14 cellular contexts compared by ENCODE assay signal in the genomic region with DNA sequence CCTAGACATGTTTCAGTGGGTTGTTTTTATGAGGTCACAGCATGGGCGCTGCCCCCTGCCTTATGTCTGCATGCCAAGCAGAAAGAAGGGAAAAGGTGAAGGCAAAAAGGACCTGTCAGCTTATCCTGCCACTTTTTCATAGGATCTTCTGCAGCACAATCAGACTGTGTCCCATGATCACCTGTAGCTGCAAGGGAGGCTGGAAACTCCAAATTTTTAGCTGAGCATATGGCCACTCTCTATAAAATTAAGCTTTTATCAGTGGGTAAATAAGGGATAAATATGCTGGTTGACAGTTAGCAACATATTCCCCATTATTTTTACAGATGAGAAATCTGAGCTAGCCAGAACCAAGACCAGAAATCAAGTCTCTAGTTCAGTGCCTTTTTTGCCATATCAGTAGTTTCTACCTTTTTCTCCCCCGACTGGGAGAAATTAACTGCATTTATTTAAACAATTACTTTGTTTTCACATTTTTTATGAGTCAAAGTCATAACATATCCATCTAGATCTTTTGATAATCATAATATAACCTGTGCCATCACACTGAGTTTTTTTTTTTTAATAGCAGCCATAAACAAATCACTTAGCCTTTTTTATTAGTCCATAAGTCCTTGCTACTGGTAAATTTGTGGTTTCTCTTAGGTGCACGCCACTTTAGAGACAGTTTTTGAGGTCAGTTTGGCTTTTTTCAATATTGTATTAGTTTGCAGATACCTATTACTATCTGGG.
A peak's percentile ranks its signal among the peaks of the same experiment; 100 is the strongest.
DNase-seq lines count a peak whose midpoint lies in the region; ATAC-seq and TF ChIP-seq lines count a peak whose summit lies in the region.
"Had no signal": no experiment of that assay in that cellular context is flagged by ENCODE, and none has a peak within 500 bp of the region (broad histone marks: within the 10 kb centered on the region; RNA-seq: fewer than 3 reads in every experiment).

No MANE protein-coding gene starts in this region.

- no peak for TF ChIP-seq POLR2A in transverse colon (IDR thresholded peaks at IDR 0.05)

- ATAC-seq in left colon (peak; percentile 84), HG03139 (IDR thresholded peaks at IDR 0.05; ENCODE audit: unreplicated experiment) (no peak)

- no peak for DNase-seq in colonic mucosa
- DNase-seq in left colon: no peak
- DNase-seq in transverse colon: no peak
- DNase-seq in activated naive CD4-positive, alpha-beta T cell treated with anti-CD3 and anti-CD28 coated beads for 36 hours: no peak
- DNase-seq in stimulated activated CD4-positive, alpha-beta T cell treated with anti-CD3 and anti-CD28 coated beads, Interleukin-2, amount 100 ng/mL, for 24 hours: no peak
- DNase-seq: 8988T; ACHN; Calu3; CD4-positive, CD25-positive, alpha-beta regulatory T cell; DMS 273 treated with DMSO at 0.1 percent for 48 hours had no signal

- H3K4me3 Mint-ChIP-seq in activated naive CD4-positive, alpha-beta T cell treated with anti-CD3 and anti-CD28 coated beads for 36 hours: no peak overlapping the region
- H3K4me3 Mint-ChIP-seq: CD4-positive, CD25-positive, alpha-beta regulatory T cell had no signal

- H3K9me3 ChIP-seq in HEK293 (ENCODE audit: control insufficient read depth, insufficient read depth, low read depth, low read length): no peaks in the 10 kb centered on the region
- H3K9me3 ChIP-seq in colonic mucosa: no peaks in the 10 kb centered on the region
- H3K9me3 ChIP-seq in transverse colon: peaks cover 0 to 9% of the 10 kb centered on the region in 2 donors

- H3K36me3 ChIP-seq in HEK293 (ENCODE audit: control insufficient read depth in 2 of 2, insufficient read depth in 1 of 2, low read length in 2 of 2): peaks cover 0 to 9% of the 10 kb centered on the region in 2 experiments; a peak in 1 of 3 replicates
- no peaks in the 10 kb centered on the region for H3K36me3 ChIP-seq in colonic mucosa
- peaks cover 0 to 14% (median under 1%) of the 10 kb centered on the region in 4 donors for H3K36me3 ChIP-seq in transverse colon
- H3K36me3 ChIP-seq: BLaER1 treated with 17β-estradiol and CSF1 and Interleukin-3, amounts not matched to agents 10 nM and 100 nM; HAP-1 had no signal

- H3K36me3 Mint-ChIP-seq in activated naive CD4-positive, alpha-beta T cell treated with anti-CD3 and anti-CD28 coated beads for 36 hours (ENCODE audit: low read depth): no peaks in the 10 kb centered on the region
- H3K36me3 Mint-ChIP-seq: CD4-positive, CD25-positive, alpha-beta regulatory T cell had no signal

- no peak overlapping the region for H3K27ac Mint-ChIP-seq in activated naive CD4-positive, alpha-beta T cell treated with anti-CD3 and anti-CD28 coated beads for 36 hours
- H3K27ac Mint-ChIP-seq: CD4-positive, CD25-positive, alpha-beta regulatory T cell had no signal

- H3K4me1 ChIP-seq in HEK293 (ENCODE audit: control insufficient read depth, insufficient read depth, low read length): peaks cover 15% of the 10 kb centered on the region
- no peaks in the 10 kb centered on the region for H3K4me1 ChIP-seq in colonic mucosa
- H3K4me1 ChIP-seq in transverse colon: peaks cover 0 to 28% (median 5%) of the 10 kb centered on the region in 4 donors
- H3K4me1 ChIP-seq: BLaER1 treated with 17β-estradiol and CSF1 and Interleukin-3, amounts not matched to agents 10 nM and 100 nM had no signal

- TF ChIP-seq CTCF in HEK293 (tag by site-specific recombination; IDR thresholded peaks at IDR 0.05): no peak
- TF ChIP-seq CTCF in colonic mucosa (IDR thresholded peaks at IDR 0.05): no peak
- no peak for TF ChIP-seq CTCF in transverse colon (IDR thresholded peaks at IDR 0.05)

- no peaks in the 10 kb centered on the region for H3K27me3 ChIP-seq in colonic mucosa
- H3K27me3 ChIP-seq in transverse colon: no peaks in the 10 kb centered on the region
- H3K27me3 ChIP-seq: BLaER1 treated with 17β-estradiol and CSF1 and Interleukin-3, amounts not matched to agents 10 nM and 100 nM had no signal

- no peaks in the 10 kb centered on the region for H3K27me3 Mint-ChIP-seq in activated naive CD4-positive, alpha-beta T cell treated with anti-CD3 and anti-CD28 coated beads for 36 hours (ENCODE audit: low read depth)

- no peak overlapping the region for H3K27ac ChIP-seq in HEK293 (ENCODE audit: extremely low read depth, low read depth, low read length)
- peak overlapping the region; percentile 2 for H3K27ac ChIP-seq in colonic mucosa
- peak overlapping the region in 3 of 4 donors; percentile 54 to 73 (median 57) for H3K27ac ChIP-seq in transverse colon
- H3K27ac ChIP-seq: BLaER1 treated with 17β-estradiol and CSF1 and Interleukin-3, amounts not matched to agents 10 nM and 100 nM had no signal

- peak overlapping the region in 1 of 2 donors; percentile 21 for H3K9ac ChIP-seq in colonic mucosa (ENCODE audit: low read depth in 2 of 2, low read length in 2 of 2)
- H3K9ac ChIP-seq: BLaER1 treated with 17β-estradiol and CSF1 and Interleukin-3, amounts not matched to agents 10 nM and 100 nM had no signal

- in situ Hi-C loops in transverse colon (cut with MboI; ENCODE audit: low pct_ligation_motif_present in 1 of 4, low pct_unique_long_range_greater_than_20kb in 1 of 4, low sequenced_read_pairs in 3 of 4): loop anchor here in 1 of 4 donors (5.0 kb wide), 1 partner anchor 43 kb away; no protein-coding TSS in a partner anchor

- POLR2A ChIA-PET in HEK293 (lab: Yijun Ruan, JAX): no interaction called here

- peaks cover 2% of the 10 kb centered on the region for H3K9me3 Mint-ChIP-seq in activated naive CD4-positive, alpha-beta T cell treated with anti-CD3 and anti-CD28 coated beads for 36 hours

- WGBS in transverse colon (ENCODE audit: low coverage in 1 of 2), 2 donors: 48 to 69% methylated on average over 3 of the region's 3 CpGs

- intact Hi-C loops in colonic mucosa (cut with DNase I) (loop anchor here (5.0 kb wide), 1 partner anchor 58 kb away; no protein-coding TSS in a partner anchor), left colon (cut with DNase I, micrococcal nuclease) (no loop called here), transverse colon (cut with DNase I; ENCODE audit: low total_unique reads) (no loop called here)
- intact Hi-C loops in activated naive CD4-positive, alpha-beta T cell treated with anti-CD3 and anti-CD28 coated beads for 36 hours (cut with micrococcal nuclease): no loop called here

- H3K4me3 ChIP-seq in HEK293 (ENCODE audit: low read depth, low read length): no peak overlapping the region
- no peak overlapping the region for H3K4me3 ChIP-seq in colonic mucosa
- no peak overlapping the region for H3K4me3 ChIP-seq in transverse colon
- H3K4me3 ChIP-seq: BLaER1 treated with 17β-estradiol and CSF1 and Interleukin-3, amounts not matched to agents 10 nM and 100 nM; HAP-1 had no signal

- no peaks in the 10 kb centered on the region for H3K4me1 Mint-ChIP-seq in activated naive CD4-positive, alpha-beta T cell treated with anti-CD3 and anti-CD28 coated beads for 36 hours (ENCODE audit: low read depth)

- CTCF ChIA-PET in HEK293 (lab: Yijun Ruan, JAX): no interaction called here
- CTCF ChIA-PET in activated naive CD4-positive, alpha-beta T cell treated with anti-CD3 and anti-CD28 coated beads for 36 hours (lab: Charles Lee): interaction anchor here (0.6 kb wide), 1 partner anchor 157 kb away, joined by 3 read pairs; no protein-coding TSS in a partner anchor

- TF ChIP-seq EP300 in transverse colon (IDR thresholded peaks at IDR 0.05; ENCODE audit: low read depth): no peak

TF ChIP-seq in HEK293, 187 proteins besides CTCF, POLR2A, EP300 and RAD21 (continues in another document):
- no peak for TF ChIP-seq TCF7L2 (IDR thresholded peaks at IDR 0.05; ENCODE audit: borderline replicate concordance, low read depth, low read length)
- TF ChIP-seq ZNF510 (tag by site-specific recombination; IDR thresholded peaks at IDR 0.05; ENCODE audit: insufficient replicate concordance): no peak
- TF ChIP-seq, protein P1, sequence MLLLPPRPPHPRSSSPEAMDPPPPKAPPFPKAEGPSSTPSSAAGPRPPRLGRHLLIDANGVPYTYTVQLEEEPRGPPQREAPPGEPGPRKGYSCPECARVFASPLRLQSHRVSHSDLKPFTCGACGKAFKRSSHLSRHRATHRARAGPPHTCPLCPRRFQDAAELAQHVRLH (tag by site-specific recombination; IDR thresholded peaks at IDR 0.05): no peak
- TF ChIP-seq ZNF548 (tag by site-specific recombination; IDR thresholded peaks at IDR 0.05): no peak
- TF ChIP-seq ZNF324 (tag by site-specific recombination; IDR thresholded peaks at IDR 0.05): no peak
- TF ChIP-seq ZNF24 (tag by site-specific recombination; IDR thresholded peaks at IDR 0.05): no peak
- no peak for TF ChIP-seq ZNF157 (tag by site-specific recombination; IDR thresholded peaks at IDR 0.05)
- TF ChIP-seq KLF9 (tag by site-specific recombination; IDR thresholded peaks at IDR 0.05; ENCODE audit: low read depth): no peak
